In genomic region chr11:8683115-8683807, GRCh38 we compare ENCODE assay signal across 8 cellular contexts. TPM values are rescaled to one million over a fixed set of nuclear protein-coding genes. Genes with fewer than 3 reads are reported as not detected.
DNase-seq lines count a peak whose midpoint lies in the region; ATAC-seq, FAIRE-seq and TF ChIP-seq lines count a peak whose summit lies in the region.

No MANE protein-coding gene starts in this region.

- in situ Hi-C loops in GM13976 (cut with MboI; ENCODE audit: low sequenced_read_pairs, unreplicated experiment) = no loop called here

- H3K27ac ChIP-seq in VCaP = peak overlapping the region; percentile 96
- H3K27ac ChIP-seq in pancreas = peak overlapping the region; percentile 87 to 94 (median 90)

- H3K9me3 ChIP-seq in pancreas = no peaks in the 10 kb centered on the region

- WGBS in pancreas, 2 donors = 2% methylated on average over 27 of the region's 27 CpGs

- peaks cover 12 to 39% (median 23%) of the 10 kb centered on the region in 3 donors for H3K4me1 ChIP-seq in pancreas

- no peak for FAIRE-seq in pancreas (lab: Jason Lieb, UNC)

- CTCF ChIA-PET in GM10248 (lab: Yijun Ruan, JAX) = interaction anchor here (0.9 to 1.7 kb wide), 3 partner anchors 16 to 420 kb away, joined by 3 to 5 read pairs (median 4); partner anchors contain the start of gene LMO1

- intact Hi-C loops in pancreas (cut with DNase I) = no loop called here

- POLR2A ChIA-PET in GM10248 (lab: Yijun Ruan, JAX) = interaction anchor here (1.6 kb wide), 1 partner anchor 10 kb away, joined by 9 read pairs; no protein-coding TSS in a partner anchor

- DNase-seq in activated T-cell treated with anti-CD3 and anti-CD28 coated beads for 24 hours (ENCODE audit: low read depth) (peak; percentile 23), fibroblast of mammary gland (ENCODE audit: low read depth) (no peak), pancreas (no peak), GM13976 (ENCODE audit: low spot score) (no peak), GF-D8 (lab: John Stamatoyannopoulos, UW) (no peak), GM10248 (ENCODE audit: extremely low spot score) (no peak)
- DNase-seq in activated T-cell treated with anti-CD3 and anti-CD28 coated beads, Interleukin-2, amount 50 U/mL, for 1 hour = no peak

- ATAC-seq in pancreas = peak; percentile 5 to 17 (median 10)

- no peaks in the 10 kb centered on the region for H3K27me3 ChIP-seq in pancreas

- peak overlapping the region; percentile 85 for H3K4me3 ChIP-seq in fibroblast of mammary gland (ENCODE audit: control insufficient read depth, low read depth, low read length)
- H3K4me3 ChIP-seq in pancreas = peak overlapping the region; percentile 70 to 99 (median 94)

- TF ChIP-seq CTCF in VCaP (conservative IDR thresholded peaks at IDR 0.05) (no peak), fibroblast of mammary gland (conservative IDR thresholded peaks at IDR 0.05; ENCODE audit: control insufficient read depth, insufficient read depth, low read depth, low read length) (no peak), pancreas (IDR thresholded peaks at IDR 0.05) (no peak), GM13976 (IDR thresholded peaks at IDR 0.05; ENCODE audit: borderline replicate concordance, control extremely low read depth, extremely low read depth, insufficient read depth, missing control alignments) (no peak), GM10248 (IDR thresholded peaks at IDR 0.05; ENCODE audit: control extremely low read depth, extremely low read depth, low read depth, missing control alignments) (no peak)

- H3K36me3 ChIP-seq in pancreas = peaks cover 3 to 30% (median 17%) of the 10 kb centered on the region in 3 donors

RNA-seq across cellular contexts. Expression of gene RPL27A, which starts 0.7 kb away (rescaled TPM):
- total RNA-seq in pancreas = 100 to 1,000 TPM; 321 to 659 (median 517) TPM
- 1,000 to 10,000 TPM; 1,317 to 2,393 TPM for polyA plus RNA-seq in pancreas

RNA-seq across cellular contexts. Expression of gene TRIM66, which starts 0.8 kb away (rescaled TPM):
- total RNA-seq in pancreas = 10 to 100 TPM in 1 of 6 donors, 1 to 10 TPM in 5; 4.1 to 13.1 (median 9.8) TPM
- polyA plus RNA-seq in pancreas = 10 to 100 TPM in 1 of 2 donors, 1 to 10 TPM in 1; 6.1 to 12.2 TPM
